9 cellular contexts compared by ENCODE assay signal in genomic region chr11:662689-663274, GRCh38. TPM values are rescaled to one million over a fixed set of nuclear protein-coding genes. Genes with fewer than 3 reads are reported as not detected.
DNase-seq lines count a peak whose midpoint lies in the region; ATAC-seq and TF ChIP-seq lines count a peak whose summit lies in the region.
"Had no signal": no experiment of that assay in that cellular context is flagged by ENCODE, and none has a peak within 500 bp of the region (broad histone marks: within the 10 kb centered on the region; RNA-seq: fewer than 3 reads in every experiment).

No MANE protein-coding gene starts in this region.

- H3K9ac ChIP-seq in OCI-LY3 (ENCODE audit: low read length): no peak overlapping the region

- no peaks in the 10 kb centered on the region; the same call in 1 of the 2 replicates for H3K79me2 ChIP-seq in OCI-LY3 (ENCODE audit: low read length)

- no peak overlapping the region for H3K4me3 ChIP-seq in OCI-LY3 (ENCODE audit: low read length)
- no peak overlapping the region for H3K4me3 ChIP-seq in prostate gland

- intact Hi-C loops in Right ventricle myocardium inferior (cut with DNase I) (loop anchor here (2.0 kb wide), 1 partner anchor 66 kb away; no protein-coding TSS in a partner anchor), cardiac septum (cut with DNase I) (loop anchor here (2.0 kb wide), 1 partner anchor 66 kb away; no protein-coding TSS in a partner anchor), Right ventricle myocardium superior (cut with DNase I) (loop anchor here (10.0 kb wide), 1 partner anchor 62 kb away; no protein-coding TSS in a partner anchor), prostate gland (cut with DNase I) (loop anchor here (2.0 to 10.0 kb wide), 2 partner anchors 62 to 122 kb away; no protein-coding TSS in a partner anchor)

- H4K20me1 ChIP-seq in OCI-LY3 (ENCODE audit: insufficient read depth, low read length): no peaks in the 10 kb centered on the region; the same call in 1 of the 2 replicates

- H3K27ac ChIP-seq in OCI-LY3 (ENCODE audit: low read length) (no peak overlapping the region), prostate gland (no peak overlapping the region)

- ATAC-seq in Right ventricle myocardium inferior (peak; percentile 60), Right ventricle myocardium superior (ENCODE audit: poor library complexity) (peak; percentile 69), GM21737 (IDR thresholded peaks at IDR 0.05; ENCODE audit: unreplicated experiment) (no peak), HG03025 (IDR thresholded peaks at IDR 0.05; ENCODE audit: low FRiP score, unreplicated experiment) (no peak)

- H3K36me3 Mint-ChIP-seq in activated naive CD8-positive, alpha-beta T cell treated with anti-CD3 and anti-CD28 coated beads for 36 hours: peaks cover 5% of the 10 kb centered on the region

- H3K9me3 Mint-ChIP-seq in activated naive CD8-positive, alpha-beta T cell treated with anti-CD3 and anti-CD28 coated beads for 36 hours: no peaks in the 10 kb centered on the region
- H3K9me3 Mint-ChIP-seq: central memory CD8-positive, alpha-beta T cell had no signal

- no peaks in the 10 kb centered on the region for H3K9me3 ChIP-seq in OCI-LY3 (ENCODE audit: insufficient read depth, low read length)
- no peaks in the 10 kb centered on the region for H3K9me3 ChIP-seq in prostate gland

- H3K27me3 ChIP-seq in OCI-LY3 (ENCODE audit: low read depth, low read length) (no peaks in the 10 kb centered on the region), prostate gland (replicated peaks; ENCODE audit: insufficient read depth) (no peaks in the 10 kb centered on the region)

- peak; percentile 79 for DNase-seq in Right ventricle myocardium inferior (ENCODE audit: missing footprints)
- no peak for DNase-seq in cardiac septum (ENCODE audit: low spot score)
- DNase-seq in activated naive CD8-positive, alpha-beta T cell treated with anti-CD3 and anti-CD28 coated beads for 36 hours: peak; percentile 48
- DNase-seq in Right ventricle myocardium superior: peak; percentile 78
- DNase-seq in prostate gland (ENCODE audit: low spot score): no peak

- no peaks in the 10 kb centered on the region for H3K4me1 Mint-ChIP-seq in activated naive CD8-positive, alpha-beta T cell treated with anti-CD3 and anti-CD28 coated beads for 36 hours

- H2AFZ ChIP-seq in OCI-LY3 (ENCODE audit: low read depth, low read length): no peak overlapping the region

- no peak overlapping the region for H3K4me2 ChIP-seq in OCI-LY3 (ENCODE audit: low read length)

- no peaks in the 10 kb centered on the region for H3K4me1 ChIP-seq in OCI-LY3 (ENCODE audit: low read length)
- no peaks in the 10 kb centered on the region for H3K4me1 ChIP-seq in prostate gland (replicated peaks)

- no peak for TF ChIP-seq POLR2A in prostate gland (IDR thresholded peaks at IDR 0.05)

- H3K27ac Mint-ChIP-seq in activated naive CD8-positive, alpha-beta T cell treated with anti-CD3 and anti-CD28 coated beads for 36 hours: no peak overlapping the region

- H3K36me3 ChIP-seq in OCI-LY3 (replicated peaks; ENCODE audit: low read depth, low read length) (peaks cover 8% of the 10 kb centered on the region), prostate gland (no peaks in the 10 kb centered on the region)

- 55% methylated on average over 15 of the region's 15 CpGs for WGBS in prostate gland

- no peak overlapping the region for H3K4me3 Mint-ChIP-seq in activated naive CD8-positive, alpha-beta T cell treated with anti-CD3 and anti-CD28 coated beads for 36 hours
- H3K4me3 Mint-ChIP-seq: central memory CD8-positive, alpha-beta T cell had no signal

- TF ChIP-seq CTCF in OCI-LY3 (IDR thresholded peaks at IDR 0.05; ENCODE audit: low read depth, low read length): peak; percentile 74
- TF ChIP-seq CTCF in prostate gland (IDR thresholded peaks at IDR 0.05): peak; percentile 33 to 82 (median 74)

- no peaks in the 10 kb centered on the region for H3K27me3 Mint-ChIP-seq in activated naive CD8-positive, alpha-beta T cell treated with anti-CD3 and anti-CD28 coated beads for 36 hours
- H3K27me3 Mint-ChIP-seq: central memory CD8-positive, alpha-beta T cell had no signal

RNA-seq across cellular contexts. Expression of gene DRD4, which starts 25.7 kb away (rescaled TPM):
- total RNA-seq in Right ventricle myocardium inferior: 0.16 TPM
- 0.81 TPM for total RNA-seq in cardiac septum
- total RNA-seq in activated naive CD8-positive, alpha-beta T cell treated with anti-CD3 and anti-CD28 coated beads for 36 hours: under 1 TPM; 0.26 to 0.37 TPM
- total RNA-seq in Right ventricle myocardium superior: not detected
- under 1 TPM; 0.68 TPM for total RNA-seq in prostate gland

RNA-seq across cellular contexts. Expression of gene DEAF1, which starts 32.2 kb away (rescaled TPM):
- total RNA-seq in Right ventricle myocardium inferior (20.6 TPM), cardiac septum (21.3 TPM), Right ventricle myocardium superior (22.1 TPM), prostate gland (100 to 1,000 TPM in 1 of 2 donors, 10 to 100 TPM in 1; 53.5 to 102 TPM)
- 10 to 100 TPM; 46.1 to 49.7 TPM for total RNA-seq in activated naive CD8-positive, alpha-beta T cell treated with anti-CD3 and anti-CD28 coated beads for 36 hours

RNA-seq across cellular contexts. Expression of gene TMEM80, which starts 32.8 kb away (rescaled TPM):
- 9.9 TPM for total RNA-seq in Right ventricle myocardium inferior
- 15.5 TPM for total RNA-seq in cardiac septum
- 1 to 10 TPM; 7.6 to 9.2 TPM for total RNA-seq in activated naive CD8-positive, alpha-beta T cell treated with anti-CD3 and anti-CD28 coated beads for 36 hours
- total RNA-seq in Right ventricle myocardium superior: 9.1 TPM
- total RNA-seq in prostate gland: 10 to 100 TPM; 66.0 to 70.9 TPM

RNA-seq across cellular contexts. Expression of gene SCT, which starts 35.8 kb away (rescaled TPM):
- total RNA-seq in Right ventricle myocardium inferior (not detected), cardiac septum (not detected), Right ventricle myocardium superior (not detected), prostate gland (not detected)
- total RNA-seq in activated naive CD8-positive, alpha-beta T cell treated with anti-CD3 and anti-CD28 coated beads for 36 hours: not detected

RNA-seq across cellular contexts. Expression of gene CDHR5, which starts 38.0 kb away (rescaled TPM):
- total RNA-seq in Right ventricle myocardium inferior: not detected
- not detected for total RNA-seq in cardiac septum
- total RNA-seq in activated naive CD8-positive, alpha-beta T cell treated with anti-CD3 and anti-CD28 coated beads for 36 hours: not detected
- not detected for total RNA-seq in Right ventricle myocardium superior
- under 1 TPM in 1 of 2 donors, not detected in 1; 0.34 TPM for total RNA-seq in prostate gland

Comparison
In these comparisons a context has a peak if more than half of its experiments do, and no peak if none do; other contexts are left out.
1. DNase-seq: peak in Right ventricle myocardium inferior (single experiment), activated naive CD8-positive, alpha-beta T cell treated with anti-CD3 and anti-CD28 coated beads for 36 hours (single experiment) and Right ventricle myocardium superior (single experiment); none in cardiac septum (single experiment) and prostate gland (single experiment).
2. ATAC-seq: peak in Right ventricle myocardium inferior (single experiment) and Right ventricle myocardium superior (single experiment); none in GM21737 (single experiment) and HG03025 (single experiment).